Comparison of ENCODE assay signal across 8 cellular contexts in the genomic region with DNA sequence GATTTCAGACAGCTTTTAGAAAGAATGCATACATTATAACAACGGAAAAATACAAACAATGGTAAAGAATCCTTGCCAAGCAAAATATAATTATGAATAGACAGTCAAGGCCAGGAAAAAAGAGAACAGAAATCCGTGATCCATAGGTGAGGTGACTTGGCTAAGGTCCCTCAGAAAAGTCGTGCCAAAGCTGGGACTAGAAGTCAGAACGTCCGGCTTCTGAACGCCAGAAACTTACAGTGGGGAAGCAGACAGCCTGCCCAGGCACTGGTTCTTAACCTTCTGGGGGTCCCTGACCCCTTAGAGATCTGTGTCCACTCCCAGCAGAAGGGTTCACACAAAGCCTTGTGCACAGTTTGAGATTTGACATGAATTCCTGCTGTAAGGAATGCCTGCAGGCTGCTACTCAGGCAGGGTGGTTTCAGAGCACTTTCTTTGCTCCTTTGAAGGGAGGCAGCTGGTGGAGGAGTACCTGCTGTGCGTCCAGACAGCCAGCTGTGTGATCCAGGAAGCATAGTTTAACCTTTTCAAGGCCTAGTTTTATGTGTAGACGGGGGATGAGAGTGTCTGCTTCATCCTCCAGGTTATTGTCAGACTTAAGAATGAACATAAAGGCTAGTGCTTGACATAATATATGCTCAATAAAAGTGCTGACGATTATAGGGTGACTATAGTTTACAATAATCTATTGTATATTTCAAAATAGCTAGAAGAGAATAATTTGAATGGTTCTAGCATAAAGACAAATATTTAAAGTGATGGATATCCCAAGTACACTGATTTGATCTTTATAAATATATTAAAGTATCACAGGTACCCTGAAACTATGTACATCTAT. TPM values are rescaled to one million over a fixed set of nuclear protein-coding genes. Genes with fewer than 3 reads are reported as not detected.
DNase-seq lines count a peak whose midpoint lies in the region; ATAC-seq, FAIRE-seq and TF ChIP-seq lines count a peak whose summit lies in the region.

No MANE protein-coding gene starts in this region.

- peak overlapping the region; percentile 9; the same call in 1 of the 2 replicates for H3K18ac ChIP-seq in H1 (ENCODE audit: extremely low read depth, low read length)

- H3K27me3 Mint-ChIP-seq in CD8-positive, alpha-beta memory T cell: peaks cover 21 to 26% of the 10 kb centered on the region in 2 donors

- peak overlapping the region in 6 of 7 donors; percentile 50 to 80 (median 64) for H3K4me3 Mint-ChIP-seq in CD8-positive, alpha-beta memory T cell

- POLR2A ChIA-PET in CD8-positive, alpha-beta memory T cell (lab: Charles Lee): no interaction called here
- POLR2A ChIA-PET in H1 (lab: Charles Lee; ENCODE audit: partially characterized antibody): interaction anchor here (0.6 to 1.8 kb wide), 4 partner anchors 20 to 82 kb away, joined by 3 to 5 read pairs (median 3); no protein-coding TSS in a partner anchor

- H3K4me1 Mint-ChIP-seq in CD8-positive, alpha-beta memory T cell: peaks cover 4 to 13% (median 6%) of the 10 kb centered on the region in 3 donors

- H3K4me1 ChIP-seq in CD8-positive, alpha-beta memory T cell (ENCODE audit: insufficient read depth, low read length): peaks cover 5% of the 10 kb centered on the region
- H3K4me1 ChIP-seq in H1 (replicated peaks in 1 of 4; ENCODE audit: control insufficient read depth in 3 of 4, insufficient read depth in 4 of 4, low read length in 3 of 4): peaks cover 0 to 14% (median 5%) of the 10 kb centered on the region in 4 experiments; a peak in 6 of 7 replicates
- peaks cover 27% of the 10 kb centered on the region for H3K4me1 ChIP-seq in mucosa of descending colon (ENCODE audit: low read depth)
- H3K4me1 ChIP-seq in vagina: peaks cover 44% of the 10 kb centered on the region

- H3K14ac ChIP-seq in H1 (ENCODE audit: insufficient read length): no peak overlapping the region

- H2BK20ac ChIP-seq in H1 (ENCODE audit: low read length): no peak overlapping the region

- ATAC-seq in mucosa of descending colon: peak; percentile 72
- ATAC-seq in HG03442 (IDR thresholded peaks at IDR 0.05; ENCODE audit: unreplicated experiment): no peak

- H3K56ac ChIP-seq in H1 (replicated peaks; ENCODE audit: insufficient read length, low read depth, low read length): no peak overlapping the region

- no peak overlapping the region for H2BK120ac ChIP-seq in H1 (replicated peaks; ENCODE audit: low read depth, low read length)

- FAIRE-seq in H1 (lab: Jason Lieb, UNC): peak; percentile 82
- FAIRE-seq in RCC 7860 (lab: Jason Lieb, UNC): no peak

- H4K20me1 ChIP-seq in H1 (replicated peaks in 1 of 2; ENCODE audit: control insufficient read depth in 1 of 2, insufficient read depth in 2 of 2, low read length in 2 of 2): no peaks in the 10 kb centered on the region

- no peak overlapping the region for H2BK12ac ChIP-seq in H1 (ENCODE audit: low read depth, low read length)

- H3K79me2 ChIP-seq in H1 (ENCODE audit: control insufficient read depth in 1 of 2, insufficient read depth in 2 of 2, low read length in 2 of 2): no peaks in the 10 kb centered on the region

- H2BK5ac ChIP-seq in H1 (ENCODE audit: low read depth, low read length): no peak overlapping the region

- H3K9me3 Mint-ChIP-seq in CD8-positive, alpha-beta memory T cell: no peaks in the 10 kb centered on the region

- H3K9ac ChIP-seq in H1 (replicated peaks in 1 of 4; ENCODE audit: extremely low read depth in 1 of 4, low read depth in 3 of 4, low read length in 3 of 4): no peak overlapping the region

- no peak overlapping the region for H2AK5ac ChIP-seq in H1 (ENCODE audit: low read depth, low read length)

- TF ChIP-seq CTCF in H1 (IDR thresholded peaks at IDR 0.05; ENCODE audit: control extremely low read depth in 1 of 3, insufficient read depth in 1 of 3, low read depth in 1 of 3, low read length in 3 of 3) (no peak), mucosa of descending colon (IDR thresholded peaks at IDR 0.05) (no peak), vagina (IDR thresholded peaks at IDR 0.05) (no peak)

- no peak overlapping the region for H4K8ac ChIP-seq in H1 (ENCODE audit: extremely low read depth, insufficient read depth, low read length)

- H3K79me1 ChIP-seq in H1 (ENCODE audit: low read depth, low read length): no peaks in the 10 kb centered on the region

- peak overlapping the region; percentile 56 for H3K4me3 ChIP-seq in CD8-positive, alpha-beta memory T cell (ENCODE audit: low read length)
- H3K4me3 ChIP-seq in H1 (ENCODE audit: extremely low read depth in 1 of 4, insufficient read depth in 2 of 4, low read depth in 3 of 4, low read length in 4 of 4) (peak overlapping the region; percentile 20 to 64 (median 45); a peak in 5 of 8 replicates), mucosa of descending colon (peak overlapping the region; percentile 25), vagina (peak overlapping the region; percentile 56 to 75)

- peak overlapping the region in 1 of 8 donors; percentile 2 for H3K27ac Mint-ChIP-seq in CD8-positive, alpha-beta memory T cell

- H4K5ac ChIP-seq in H1 (ENCODE audit: insufficient read length, low read depth, low read length): no peak overlapping the region

- no peaks in the 10 kb centered on the region for H3K36me3 Mint-ChIP-seq in CD8-positive, alpha-beta memory T cell

- peaks cover 10% of the 10 kb centered on the region for H3K27me3 ChIP-seq in CD8-positive, alpha-beta memory T cell (ENCODE audit: insufficient read depth, low read length, poor library complexity, severe bottlenecking)
- H3K27me3 ChIP-seq in H1 (replicated peaks in 1 of 4; ENCODE audit: control insufficient read depth in 3 of 4, extremely low read depth in 1 of 4, insufficient read depth in 3 of 4, low read length in 3 of 4) (peaks cover 0 to 18% (median 13%) of the 10 kb centered on the region in 4 experiments; a peak in 6 of 7 replicates), vagina (no peaks in the 10 kb centered on the region)

- CTCF ChIA-PET in CD8-positive, alpha-beta memory T cell (lab: Charles Lee): no interaction called here
- CTCF ChIA-PET in H1 (lab: Charles Lee; ENCODE audit: partially characterized antibody): interaction anchor here (0.6 to 5.6 kb wide), 15 partner anchors 9 to 303 kb away, joined by 3 to 33 read pairs (median 3); no protein-coding TSS in a partner anchor

- peak overlapping the region; percentile 77 to 87 for H3K4me2 ChIP-seq in H1 (ENCODE audit: insufficient read depth in 1 of 2, low read depth in 2 of 2, low read length in 2 of 2)

- no peak overlapping the region for H4K91ac ChIP-seq in H1 (replicated peaks; ENCODE audit: insufficient read length, low read length)

- no peak overlapping the region for H2BK15ac ChIP-seq in H1 (ENCODE audit: low read length)

- no peaks in the 10 kb centered on the region for H3K9me3 ChIP-seq in CD8-positive, alpha-beta memory T cell (ENCODE audit: low read length)
- no peaks in the 10 kb centered on the region for H3K9me3 ChIP-seq in H1 (ENCODE audit: insufficient read depth in 2 of 2, low read depth in 1 of 2, low read length in 1 of 2)
- no peaks in the 10 kb centered on the region for H3K9me3 ChIP-seq in mucosa of descending colon
- no peaks in the 10 kb centered on the region for H3K9me3 ChIP-seq in vagina

- H3K4ac ChIP-seq in H1 (replicated peaks; ENCODE audit: insufficient read length, low read depth, low read length): no peak overlapping the region

- TF ChIP-seq EP300 in H1 (IDR thresholded peaks at IDR 0.05; ENCODE audit: borderline replicate concordance in 1 of 2, low read depth in 2 of 2, low read length in 2 of 2): no peak

- TF ChIP-seq POLR2A in H1 (IDR thresholded peaks at IDR 0.05; ENCODE audit: control extremely low read depth in 1 of 2, low read depth in 2 of 2, low read length in 2 of 2): no peak
- no peak for TF ChIP-seq POLR2A in vagina (IDR thresholded peaks at IDR 0.05)

- WGBS in H1 (ENCODE audit: extremely low coverage in 1 of 2, insufficient coverage in 1 of 2, insufficient read length in 1 of 2, insufficient replicate concordance in 2 of 2, low coverage in 1 of 2, low lambda C conversion rate in 2 of 2, missing lambda C conversion rate in 1 of 2), 2 experiments: 33% methylated on average over 9 of the region's 9 CpGs; no CpG with 5 or more reads in 1 of the 2 experiments

- no peaks in the 10 kb centered on the region for H3K36me3 ChIP-seq in CD8-positive, alpha-beta memory T cell (ENCODE audit: insufficient read depth, low read length)
- no peaks in the 10 kb centered on the region for H3K36me3 ChIP-seq in H1 (ENCODE audit: control insufficient read depth in 2 of 4, insufficient read depth in 4 of 4, low read length in 3 of 4)
- H3K36me3 ChIP-seq in mucosa of descending colon (ENCODE audit: low read depth): no peaks in the 10 kb centered on the region
- H3K36me3 ChIP-seq in vagina: no peaks in the 10 kb centered on the region

- intact Hi-C loops in mucosa of descending colon (cut with DNase I, micrococcal nuclease): no loop called here
- intact Hi-C loops in vagina (cut with DNase I): no loop called here

- H3K23ac ChIP-seq in H1 (ENCODE audit: insufficient read length): no peak overlapping the region

- no peak for TF ChIP-seq RAD21 in H1 (IDR thresholded peaks at IDR 0.05 in 1 of 2, conservative IDR thresholded peaks at IDR 0.05 in 1 of 2; ENCODE audit: low read depth in 2 of 2, low read length in 2 of 2)

- H2AFZ ChIP-seq in H1 (ENCODE audit: low read length): 0 out of 2 replicates have a peak overlapping the region, but pooled peaks have one; percentile 21

- peaks cover 10% of the 10 kb centered on the region for H3K23me2 ChIP-seq in H1 (ENCODE audit: low read depth, low read length)

- H3K27ac ChIP-seq in CD8-positive, alpha-beta memory T cell (ENCODE audit: low read depth, low read length): no peak overlapping the region
- H3K27ac ChIP-seq in H1 (ENCODE audit: low read depth, low read length) (no peak overlapping the region), vagina (peak overlapping the region; percentile 84)

- no peak for DNase-seq in CD8-positive, alpha-beta memory T cell
- peak; percentile 42 for DNase-seq in NCI-H2196 treated with DMSO at 0.1 percent for 48 hours (lab: John Stamatoyannopoulos, UW; ENCODE audit: unreplicated experiment)
- peak in 1 of 2 experiments; percentile 58 for DNase-seq in H1 (ENCODE audit: low read depth in 1 of 2, low spot score in 2 of 2)
- peak in 2 of 3 donors; percentile 55 to 60 for DNase-seq in mucosa of descending colon
- peak in 1 of 2 donors; percentile 81 for DNase-seq in vagina (ENCODE audit: extremely low spot score in 2 of 2)
- DNase-seq in RCC 7860 (ENCODE audit: low spot score): no peak
- DNase-seq in NCI-H187 treated with DMSO at 0.1 percent for 48 hours (lab: John Stamatoyannopoulos, UW): no peak

RNA-seq across cellular contexts. Expression of gene ARHGEF37, which starts 0.9 kb away (rescaled TPM):
- under 1 TPM; 0.13 to 0.53 TPM for total RNA-seq in CD8-positive, alpha-beta memory T cell
- polyA plus RNA-seq in CD8-positive, alpha-beta memory T cell: not detected
- 0.48 and 1.8 TPM in 2 replicates for total RNA-seq in H1 (2021; fragmentation: NEBNext Ultra II Directional; extraction: Animal tissue kit (Norgen Biotek cat#: 25700))
- polyA plus RNA-seq in H1 (2011; rRNA removed): 0.16 and 0.21 TPM in 2 replicates
- 0.27 TPM for polyA plus RNA-seq in H1 (2011; cell fraction: cytosol; rRNA removed)
- 0.43 TPM for polyA plus RNA-seq in H1 (2011; cell fraction: nucleus; rRNA removed)
- 0.17 to 0.35 TPM (median 0.32 TPM) in 4 replicates for polyA plus RNA-seq in H1 (2012, experiment 1 of 2)
- polyA plus RNA-seq in H1 (2012, experiment 2 of 2): 0.13 TPM
- 0.20 TPM for polyA plus RNA-seq in H1 (2013, experiment 1 of 2)
- polyA plus RNA-seq in H1 (2013, experiment 2 of 2): 0.15 TPM
- polyA minus RNA-seq in H1 (2011; rRNA and poly(A)+ RNA removed): 0.35 and 2.3 TPM in 2 replicates
- not detected for polyA minus RNA-seq in H1 (2011; cell fraction: cytosol; rRNA and poly(A)+ RNA removed)
- polyA minus RNA-seq in H1 (2011; cell fraction: nucleus; rRNA and poly(A)+ RNA removed): not detected
- total RNA-seq in mucosa of descending colon (10 to 100 TPM; 13.4 to 35.0 (median 24.6) TPM), vagina (17.7 TPM)

RNA-seq across cellular contexts. Expression of gene CSNK1A1, which starts 30.9 kb away (rescaled TPM):
- total RNA-seq in CD8-positive, alpha-beta memory T cell: 100 to 1,000 TPM; 177 to 187 TPM
- 118 TPM for polyA plus RNA-seq in CD8-positive, alpha-beta memory T cell
- 244 and 254 TPM in 2 replicates for total RNA-seq in H1 (2021; fragmentation: NEBNext Ultra II Directional; extraction: Animal tissue kit (Norgen Biotek cat#: 25700))
- polyA plus RNA-seq in H1 (2011; rRNA removed): 61.2 and 78.8 TPM in 2 replicates
- polyA plus RNA-seq in H1 (2011; cell fraction: cytosol; rRNA removed): 94.1 TPM
- 112 TPM for polyA plus RNA-seq in H1 (2011; cell fraction: nucleus; rRNA removed)
- 136 to 163 TPM (median 150 TPM) in 4 replicates for polyA plus RNA-seq in H1 (2012, experiment 1 of 2)
- polyA plus RNA-seq in H1 (2012, experiment 2 of 2): 20.7 TPM
- polyA plus RNA-seq in H1 (2013, experiment 1 of 2): 149 TPM
- 140 TPM for polyA plus RNA-seq in H1 (2013, experiment 2 of 2)
- 189 and 216 TPM in 2 replicates for polyA minus RNA-seq in H1 (2011; rRNA and poly(A)+ RNA removed)
- polyA minus RNA-seq in H1 (2011; cell fraction: cytosol; rRNA and poly(A)+ RNA removed): 123 TPM
- 181 TPM for polyA minus RNA-seq in H1 (2011; cell fraction: nucleus; rRNA and poly(A)+ RNA removed)
- total RNA-seq in mucosa of descending colon: 100 to 1,000 TPM; 200 to 233 (median 224) TPM
- 223 TPM for total RNA-seq in vagina

Comparison
In these comparisons a context has a peak if more than half of its experiments do, and no peak if none do; other contexts are left out.
1. DNase-seq: peak in NCI-H2196 treated with DMSO at 0.1 percent for 48 hours (single experiment) and mucosa of descending colon (2 of 3); none in CD8-positive, alpha-beta memory T cell (0 of 5), RCC 7860 (single experiment) and NCI-H187 treated with DMSO at 0.1 percent for 48 hours (single experiment).
2. Peak in every context shown above with its lines, with median percentiles within 50 percentile points of each other: H3K4me3 ChIP-seq.